Comparison of ENCODE assay signal across 15 cellular contexts in genomic region chr21:44441041-44441400, GRCh38.
"Had no signal": no experiment of that assay in that cellular context is flagged by ENCODE, and none has a peak within 500 bp of the region (broad histone marks: within the 10 kb centered on the region; RNA-seq: fewer than 3 reads in every experiment).

No MANE protein-coding gene starts in this region.

- DNase-seq: effector CD4-positive, alpha-beta T cell; mesenchymal stem cell; naive B cell; stimulated activated CD4-positive, alpha-beta T cell treated with anti-CD3 and anti-CD28 coated beads, Interleukin-4, amount 100 ng/mL, for 4 hours; stimulated activated naive CD8-positive, alpha-beta T cell treated with anti-CD3 and anti-CD28 coated beads, Interleukin-15, Interleukin-2, amounts not matched to agents 100 U/mL and 50 U/mL, for 24 hours; substantia nigra; testis had no signal

- H3K27me3 ChIP-seq: dorsolateral prefrontal cortex, right atrium auricular region, sigmoid colon, testis had no signal

- H3K4me1 ChIP-seq: parathyroid adenoma, prostate gland, right atrium auricular region, testis had no signal

- H3K36me3 ChIP-seq: prostate gland, right atrium auricular region, sigmoid colon, tibial artery had no signal

- H3K9me3 ChIP-seq: mucosa of descending colon, prostate gland, right atrium auricular region, sigmoid colon, testis, tibial artery had no signal

- ATAC-seq: mucosa of descending colon; natural killer cell treated with Interleukin-12 subunit alpha and Interleukin-12 subunit beta and Interleukin-15 and Interleukin-18, amount 100 ng/mL, for 72 hours; stimulated activated naive CD8-positive, alpha-beta T cell treated with anti-CD3 and anti-CD28 coated beads, Interleukin-15, Interleukin-2, amounts not matched to agents 100 U/mL and 50 U/mL, for 24 hours had no signal

- H3K4me3 ChIP-seq: dorsolateral prefrontal cortex, mucosa of descending colon, prostate gland, right atrium auricular region, sigmoid colon, testis, tibial artery had no signal

- H3K27ac ChIP-seq: parathyroid adenoma, prostate gland, right atrium auricular region, sigmoid colon, testis, tibial artery had no signal
